In the genomic region with DNA sequence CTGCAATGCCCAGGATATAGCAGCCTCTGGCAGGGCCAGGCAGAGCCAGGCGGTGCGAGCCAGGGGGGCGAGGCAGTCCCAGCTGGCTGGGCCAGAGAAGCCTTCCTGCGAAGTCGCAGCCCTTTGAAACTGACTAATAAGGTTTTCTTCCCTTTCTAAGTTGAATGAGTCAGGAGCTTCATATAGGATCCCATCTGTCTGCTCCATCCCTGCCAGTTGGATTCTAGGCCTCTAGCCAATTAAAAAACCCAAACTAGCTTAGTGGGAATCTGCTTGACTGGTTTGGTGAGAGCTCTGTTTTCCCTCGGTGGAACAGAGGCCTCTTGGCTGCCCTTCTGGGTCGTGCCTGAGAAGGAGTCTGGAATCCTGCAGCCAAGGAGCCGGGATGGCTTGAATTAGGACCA, we compare ENCODE assay signal across 16 cellular contexts.
DNase-seq lines count a peak whose midpoint lies in the region; ATAC-seq and TF ChIP-seq lines count a peak whose summit lies in the region.
"Had no signal": no experiment of that assay in that cellular context is flagged by ENCODE, and none has a peak within 500 bp of the region (broad histone marks: within the 10 kb centered on the region; RNA-seq: fewer than 3 reads in every experiment).

No MANE protein-coding gene starts in this region.

- H2BK5ac ChIP-seq in IMR-90 (ENCODE audit: low read depth, low read length, poor library complexity, severe bottlenecking) = no peak overlapping the region

- H3K56ac ChIP-seq in IMR-90 (ENCODE audit: extremely low read depth, insufficient read depth, low read length) = no peak overlapping the region

- no peak overlapping the region for H4K8ac ChIP-seq in IMR-90 (ENCODE audit: low read depth in 2 of 2, low read length in 2 of 2)

- no peak overlapping the region for H2AK5ac ChIP-seq in IMR-90 (ENCODE audit: low read depth, low read length)

- BruUV-seq in IMR-90 (replicated peaks; lab: Mats Ljungman, UMichigan) = no TSS peak

- TF ChIP-seq POLR2A in IMR-90 (IDR thresholded peaks at IDR 0.05; ENCODE audit: low read depth, low read length) = no peak

- no peak overlapping the region for H3K14ac ChIP-seq in IMR-90 (replicated peaks; ENCODE audit: low read depth, low read length)

- H2AFZ ChIP-seq in IMR-90 (replicated peaks; ENCODE audit: low read length, poor library complexity) = no peak overlapping the region

- no peak for TF ChIP-seq RAD21 in IMR-90 (IDR thresholded peaks at IDR 0.05; ENCODE audit: low read length)

- ATAC-seq in IMR-90 (ENCODE audit: low read depth) (peak; percentile 72), GM19467 (IDR thresholded peaks at IDR 0.05; ENCODE audit: unreplicated experiment) (no peak)
- ATAC-seq: activated T-cell treated with anti-CD3 and anti-CD28 coated beads, Interleukin-2, amount 50 U/mL, for 4 hours; left lobe of liver; stimulated activated naive CD8-positive, alpha-beta T cell treated with anti-CD3 and anti-CD28 coated beads, Interleukin-15, amount 100 ng/mL, for 72 hours had no signal

- H3K9me3 ChIP-seq in IMR-90 (ENCODE audit: control insufficient read depth, insufficient read depth, low read length) = no peaks in the 10 kb centered on the region
- H3K9me3 ChIP-seq: adrenal gland, sigmoid colon had no signal

- H3K18ac ChIP-seq in IMR-90 (ENCODE audit: low read depth, low read length) = no peak overlapping the region

- no peak overlapping the region for H4K91ac ChIP-seq in IMR-90 (ENCODE audit: insufficient read depth, low read depth, low read length)

- dilution Hi-C loops in IMR-90 (cut with HindIII; ENCODE audit: low sequenced_read_pairs, unreplicated experiment) = no loop called here

- H3K27ac ChIP-seq in IMR-90 (ENCODE audit: insufficient read depth, low read length) (no peak overlapping the region), angular gyrus (ENCODE audit: low read depth, low read length) (peak overlapping the region; percentile 60)
- H3K27ac ChIP-seq: adrenal gland, sigmoid colon, SK-N-MC had no signal

- no peaks in the 10 kb centered on the region for H3K79me1 ChIP-seq in IMR-90 (ENCODE audit: low read depth in 1 of 2, low read length in 2 of 2)

- peaks cover 69% of the 10 kb centered on the region for H3K27me3 ChIP-seq in IMR-90 (ENCODE audit: control insufficient read depth, insufficient read depth, low read length)

- peak; percentile 95 for DNase-seq in DMS 273 treated with DMSO at 0.1 percent for 48 hours (lab: John Stamatoyannopoulos, UW)
- peak; percentile 72 for DNase-seq in IMR-90
- peak; percentile 69 for DNase-seq in middle frontal gyrus (ENCODE audit: extremely low spot score, low spot score)
- no peak for DNase-seq in DMS53 (lab: John Stamatoyannopoulos, UW)
- DNase-seq in GM19240 (ENCODE audit: insufficient read length, low spot score) = no peak
- DNase-seq in GM13977 (ENCODE audit: low spot score) = no peak
- DNase-seq: activated T-cell treated with anti-CD3 and anti-CD28 coated beads, Interleukin-2, amount 50 U/mL, for 4 hours; adrenal gland; effector memory CD4-positive, alpha-beta T cell; glutamatergic neuron; sigmoid colon; stimulated activated naive CD8-positive, alpha-beta T cell treated with anti-CD3 and anti-CD28 coated beads, Interleukin-15, amount 100 ng/mL, for 72 hours had no signal

- H3K36me3 ChIP-seq in IMR-90 (ENCODE audit: control insufficient read depth, insufficient read depth, low read length) = no peaks in the 10 kb centered on the region
- H3K36me3 ChIP-seq: adrenal gland, sigmoid colon had no signal

- H3K9me1 ChIP-seq in IMR-90 (ENCODE audit: insufficient read depth, low read length) = no peaks in the 10 kb centered on the region

- no peak overlapping the region for H4K5ac ChIP-seq in IMR-90 (ENCODE audit: low read depth, low read length)

- 20% methylated on average over 1 of the region's 8 CpGs; no CpG with 5 or more reads in 1 of the 2 experiments for WGBS in IMR-90 (ENCODE audit: extremely low coverage in 2 of 2, insufficient read length in 1 of 2), 2 experiments

- no peak overlapping the region for H2BK15ac ChIP-seq in IMR-90 (ENCODE audit: low read depth, low read length)

- H3K9ac ChIP-seq in IMR-90 (ENCODE audit: low read depth, low read length) = no peak overlapping the region

- in situ Hi-C loops in IMR-90 (cut with MboI; ENCODE audit: low sequenced_read_pairs) = no loop called here
- in situ Hi-C loops in GM13977 (cut with MboI; ENCODE audit: low pct_unique_long_range_greater_than_20kb, low sequenced_read_pairs, unreplicated experiment) = no loop called here

- H2AK9ac ChIP-seq in IMR-90 (replicated peaks; ENCODE audit: low read depth, low read length, poor library complexity) = no peak overlapping the region

- POLR2A ChIA-PET in IMR-90 (lab: Charles Lee; ENCODE audit: unreplicated experiment) = no interaction called here

- no peaks in the 10 kb centered on the region for H4K20me1 ChIP-seq in IMR-90 (ENCODE audit: insufficient read depth, low read length)

- no peak overlapping the region for H3K4me3 ChIP-seq in IMR-90 (ENCODE audit: insufficient read depth, low read depth, low read length)
- H3K4me3 ChIP-seq: adrenal gland, sigmoid colon, SK-N-MC had no signal

- H2BK20ac ChIP-seq in IMR-90 (ENCODE audit: low read depth, low read length) = no peak overlapping the region

- no peak overlapping the region for H3K23ac ChIP-seq in IMR-90 (ENCODE audit: low read depth, low read length)

- CTCF ChIA-PET in IMR-90 (lab: Yijun Ruan, JAX) = no interaction called here

- H3K4me1 ChIP-seq in IMR-90 (ENCODE audit: control insufficient read depth, insufficient read depth, low read length) = no peaks in the 10 kb centered on the region; the same call in 1 of the 2 replicates
- H3K4me1 ChIP-seq: adrenal gland, sigmoid colon had no signal

- intact Hi-C loops in IMR-90 (cut with micrococcal nuclease) = no loop called here

- H2BK120ac ChIP-seq in IMR-90 (ENCODE audit: low read depth, low read length) = no peak overlapping the region

- TF ChIP-seq CTCF in IMR-90 (conservative IDR thresholded peaks at IDR 0.05; ENCODE audit: low read depth, low read length) (no peak), GM13977 (IDR thresholded peaks at IDR 0.05; ENCODE audit: extremely low read depth, insufficient read depth, missing control alignments) (no peak)

- no peak overlapping the region for H3K4me2 ChIP-seq in IMR-90 (ENCODE audit: low read depth, low read length)

- H3K4ac ChIP-seq in IMR-90 (ENCODE audit: low read depth, low read length) = no peak overlapping the region

TF ChIP-seq in IMR-90, 13 proteins besides CTCF, POLR2A, EP300 and RAD21:
- TF ChIP-seq SMC3 (IDR thresholded peaks at IDR 0.05; ENCODE audit: low read depth, low read length) (no peak), BHLHE40 (IDR thresholded peaks at IDR 0.05; ENCODE audit: low read depth, low read length) (no peak), CHD1 (IDR thresholded peaks at IDR 0.05; ENCODE audit: low read depth, low read length) (no peak), MAZ (IDR thresholded peaks at IDR 0.05; ENCODE audit: borderline replicate concordance, low read depth, low read length) (no peak)

Comparison
In these comparisons a context has a peak if more than half of its experiments do, and no peak if none do; other contexts are left out.
1. DNase-seq: peak in DMS 273 treated with DMSO at 0.1 percent for 48 hours (single experiment), IMR-90 (single experiment) and middle frontal gyrus (single experiment); none in DMS53 (single experiment), GM19240 (single experiment) and GM13977 (single experiment).